In genomic region chr15:31147456-31147855, GRCh38 we compare ENCODE assay signal across 22 cellular contexts. TPM values are rescaled to one million over a fixed set of nuclear protein-coding genes. Genes with fewer than 3 reads are reported as not detected.
A peak's percentile ranks its signal among the peaks of the same experiment; 100 is the strongest.
DNase-seq lines count a peak whose midpoint lies in the region; ATAC-seq and TF ChIP-seq lines count a peak whose summit lies in the region.
"Had no signal": no experiment of that assay in that cellular context is flagged by ENCODE, and none has a peak within 500 bp of the region (broad histone marks: within the 10 kb centered on the region; RNA-seq: fewer than 3 reads in every experiment).

No MANE protein-coding gene starts in this region.

- no peak overlapping the region for H3K4me3 Mint-ChIP-seq in activated CD8-positive, alpha-beta memory T cell treated with anti-CD3 and anti-CD28 coated beads, Interleukin-2, amount 10 ng/mL, durations not matched to agents 7 days and 5 days
- peak overlapping the region in 2 of 5 experiments; percentile 61 to 67 for H3K4me3 Mint-ChIP-seq in brain

- H3K27ac ChIP-seq in spleen, result no peak overlapping the region
- H3K27ac ChIP-seq: SJCRH30 had no signal

- H3K4me3 ChIP-seq in spleen, result no peak overlapping the region
- H3K4me3 ChIP-seq: K562, SJCRH30 had no signal

- TF ChIP-seq CTCF in brain (conservative IDR thresholded peaks at IDR 0.05) (no peak), spleen (IDR thresholded peaks at IDR 0.05 in 8 of 11, conservative IDR thresholded peaks at IDR 0.05 in 3 of 11) (no peak)

- no peaks in the 10 kb centered on the region for H3K4me1 Mint-ChIP-seq in activated CD8-positive, alpha-beta memory T cell treated with anti-CD3 and anti-CD28 coated beads, Interleukin-2, amount 10 ng/mL, durations not matched to agents 7 days and 5 days
- peaks cover 44% of the 10 kb centered on the region for H3K4me1 Mint-ChIP-seq in brain

- H3K27me3 ChIP-seq in spleen (replicated peaks in 1 of 7), result no peaks in the 10 kb centered on the region
- H3K27me3 ChIP-seq: SJCRH30 had no signal

- no peaks in the 10 kb centered on the region for H3K9me3 ChIP-seq in spleen
- H3K9me3 ChIP-seq: SJCRH30 had no signal

- H3K9me3 Mint-ChIP-seq in activated CD8-positive, alpha-beta memory T cell treated with anti-CD3 and anti-CD28 coated beads, Interleukin-2, amount 10 ng/mL, durations not matched to agents 7 days and 5 days (ENCODE audit: low read depth), result no peaks in the 10 kb centered on the region
- H3K9me3 Mint-ChIP-seq in brain, result peaks cover 0 to 5% (median 0%) of the 10 kb centered on the region in 5 experiments

- H3K27me3 Mint-ChIP-seq in activated CD8-positive, alpha-beta memory T cell treated with anti-CD3 and anti-CD28 coated beads, Interleukin-2, amount 10 ng/mL, durations not matched to agents 7 days and 5 days, result peaks cover 3% of the 10 kb centered on the region
- H3K27me3 Mint-ChIP-seq in brain, result peaks cover 3% of the 10 kb centered on the region

- no peak for TF ChIP-seq POLR2A in spleen (IDR thresholded peaks at IDR 0.05)

- WGBS in spleen, 5 donors, result 79 to 93% (median 85%) methylated on average over 8 of the region's 8 CpGs

- CTCF ChIA-PET in activated CD8-positive, alpha-beta memory T cell treated with anti-CD3 and anti-CD28 coated beads, Interleukin-2, amount 10 ng/mL, durations not matched to agents 7 days and 5 days (lab: Charles Lee), result no interaction called here

- no peaks in the 10 kb centered on the region for H3K36me3 Mint-ChIP-seq in activated CD8-positive, alpha-beta memory T cell treated with anti-CD3 and anti-CD28 coated beads, Interleukin-2, amount 10 ng/mL, durations not matched to agents 7 days and 5 days
- H3K36me3 Mint-ChIP-seq in brain, result no peaks in the 10 kb centered on the region

- H3K36me3 ChIP-seq in spleen, result no peaks in the 10 kb centered on the region
- H3K36me3 ChIP-seq: SJCRH30 had no signal

- no peak for ATAC-seq in activated CD8-positive, alpha-beta memory T cell treated with anti-CD3 and anti-CD28 coated beads, Interleukin-2, amount 10 ng/mL, durations not matched to agents 7 days and 5 days
- no peak for ATAC-seq in HG02885 (IDR thresholded peaks at IDR 0.05; ENCODE audit: poor library complexity, unreplicated experiment)
- ATAC-seq: K562, SK-N-SH treated with all-trans-retinoic acid at 6 μM for 48 hours had no signal

- H3K4me1 ChIP-seq in spleen, result no peaks in the 10 kb centered on the region
- H3K4me1 ChIP-seq: SJCRH30 had no signal

- DNase-seq in activated CD8-positive, alpha-beta memory T cell treated with anti-CD3 and anti-CD28 coated beads, Interleukin-2, amount 10 ng/mL, durations not matched to agents 7 days and 5 days, result peak; percentile 15
- no peak for DNase-seq in activated CD8-positive, alpha-beta memory T cell treated with anti-CD3 and anti-CD28 coated beads, Interleukin-2, amount 50 U/mL, for 48 hours
- DNase-seq in myocyte (ENCODE audit: low read depth), result peak; percentile 7
- DNase-seq in spleen, result peak; percentile 32
- no peak for DNase-seq in SIG-M5 (lab: John Stamatoyannopoulos, UW)
- no peak for DNase-seq in ecto neural progenitor cell (ENCODE audit: low spot score)
- DNase-seq: DMS153, DND-41, Kasumi-1, MV-4-11, NCI-H1105 treated with DMSO at 0.1 percent for 48 hours, NCI-H2029, NCI-H2227 treated with DMSO at 0.1 percent for 48 hours, NCI-H510A, NCI-H69, SJCRH30 had no signal

- intact Hi-C loops in spleen (cut with DNase I; ENCODE audit: low total_unique reads), result no loop called here

- no peak overlapping the region for H3K27ac Mint-ChIP-seq in activated CD8-positive, alpha-beta memory T cell treated with anti-CD3 and anti-CD28 coated beads, Interleukin-2, amount 10 ng/mL, durations not matched to agents 7 days and 5 days
- peak overlapping the region in 4 of 5 experiments; percentile 73 to 94 (median 88) for H3K27ac Mint-ChIP-seq in brain

RNA-seq across cellular contexts. Expression of gene TRPM1, which starts 45.9 kb away (rescaled TPM):
- total RNA-seq in activated CD8-positive, alpha-beta memory T cell treated with anti-CD3 and anti-CD28 coated beads, Interleukin-2, amount 10 ng/mL, durations not matched to agents 7 days and 5 days, result under 1 TPM in 1 of 2 experiments, not detected in 1; 0.06 TPM
- polyA plus RNA-seq in brain (ENCODE audit: insufficient read depth, low read depth, low replicate concordance) (not detected), spleen (under 1 TPM in 2 of 3 donors, not detected in 1; 0.06 to 0.42 TPM)
- total RNA-seq in myocyte (not detected in 2 replicates), spleen (not detected)
- polyA plus RNA-seq in myocyte (2012), result not detected
- total RNA-seq: A172, H4, K562 had no signal

Comparison
In these comparisons a context has a peak if more than half of its experiments do, and no peak if none do; other contexts are left out.
1. DNase-seq: peak in activated CD8-positive, alpha-beta memory T cell treated with anti-CD3 and anti-CD28 coated beads, Interleukin-2, amount 10 ng/mL, durations not matched to agents 7 days and 5 days (single experiment), myocyte (single experiment) and spleen (single experiment); none in activated CD8-positive, alpha-beta memory T cell treated with anti-CD3 and anti-CD28 coated beads, Interleukin-2, amount 50 U/mL, for 48 hours (single experiment), SIG-M5 (single experiment) and ecto neural progenitor cell (single experiment).